ENCODE assay signal across 10 cellular contexts in the genomic region with DNA sequence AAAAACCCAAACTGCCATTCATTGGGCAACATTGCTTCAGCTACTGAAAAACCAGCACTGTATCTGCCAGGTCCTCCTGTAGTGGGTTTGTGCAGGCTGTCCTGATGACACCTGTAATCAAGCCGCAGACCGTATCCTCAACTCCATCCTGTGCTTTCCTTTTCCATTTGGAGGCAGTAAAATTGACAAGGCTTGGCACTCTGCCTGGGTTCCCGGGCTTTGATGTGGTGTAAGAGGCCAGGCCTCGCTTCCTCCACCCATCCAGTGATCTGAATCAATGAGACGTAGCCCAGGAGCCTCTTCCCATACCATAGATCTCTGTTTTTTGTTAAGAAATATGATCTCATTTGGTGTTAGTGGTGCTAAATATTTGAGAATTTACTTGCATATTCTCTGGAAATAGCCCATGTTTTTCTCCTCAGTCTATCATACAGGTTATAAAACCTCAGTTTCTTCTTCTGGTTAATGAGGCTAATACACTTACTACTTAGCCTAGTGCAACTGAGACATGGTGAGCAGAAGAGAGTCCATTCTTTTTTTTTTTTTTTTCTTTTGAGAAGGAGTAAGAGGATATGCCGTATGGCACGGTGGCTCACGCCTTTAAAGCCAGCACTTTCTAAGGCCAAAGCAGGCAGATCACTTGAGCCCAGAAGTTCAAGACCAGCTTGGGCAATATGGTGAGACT. TPM values are rescaled to one million over a fixed set of nuclear protein-coding genes. Genes with fewer than 3 reads are reported as not detected.
DNase-seq lines count a peak whose midpoint lies in the region; ATAC-seq, FAIRE-seq and TF ChIP-seq lines count a peak whose summit lies in the region.
"Had no signal": no experiment of that assay in that cellular context is flagged by ENCODE, and none has a peak within 500 bp of the region (broad histone marks: within the 10 kb centered on the region; RNA-seq: fewer than 3 reads in every experiment).

No MANE protein-coding gene starts in this region.

- H3K4me3 ChIP-seq in GM12878 (no peak overlapping the region), psoas muscle (no peak overlapping the region), esophagus muscularis mucosa (no peak overlapping the region), vagina (no peak overlapping the region)

- H3K9me3 Mint-ChIP-seq in T-helper 2 cell treated with Interferon-gamma antibody and Interleukin-4, amounts not matched to agents 5 μg/mL and 100 μg/mL, for 36 hours = no peaks in the 10 kb centered on the region

- no TSS peak for BruUV-seq in GM12878 (replicated peaks; lab: Mats Ljungman, UMichigan)

- no peak overlapping the region for H3K27ac Mint-ChIP-seq in T-helper 2 cell treated with Interferon-gamma antibody and Interleukin-4, amounts not matched to agents 5 μg/mL and 100 μg/mL, for 36 hours

- H3K4me1 ChIP-seq in GM12878 (ENCODE audit: control insufficient read depth, insufficient read depth, low read length) (no peaks in the 10 kb centered on the region), psoas muscle (no peaks in the 10 kb centered on the region), esophagus muscularis mucosa (no peaks in the 10 kb centered on the region), vagina (no peaks in the 10 kb centered on the region)

- H3K4me3 Mint-ChIP-seq in T-helper 2 cell treated with Interferon-gamma antibody and Interleukin-4, amounts not matched to agents 5 μg/mL and 100 μg/mL, for 36 hours = no peak overlapping the region

- H3K27me3 ChIP-seq in GM12878 (replicated peaks in 1 of 2; ENCODE audit: control insufficient read depth in 2 of 2, insufficient read depth in 2 of 2, low read length in 1 of 2) = no peaks in the 10 kb centered on the region; a peak in 1 of 4 replicates
- H3K27me3 ChIP-seq in psoas muscle (ENCODE audit: insufficient read depth in 3 of 3, low read length in 2 of 3) = peaks cover 0 to 2% (median 0%) of the 10 kb centered on the region in 3 donors
- no peaks in the 10 kb centered on the region for H3K27me3 ChIP-seq in esophagus muscularis mucosa
- no peaks in the 10 kb centered on the region for H3K27me3 ChIP-seq in vagina

- CTCF ChIA-PET in GM12878 (lab: Yijun Ruan, JAX) = interaction anchor here (1.3 to 1.7 kb wide), 2 partner anchors 11 to 450 kb away, joined by 3 read pairs; no protein-coding TSS in a partner anchor

- no peaks in the 10 kb centered on the region for H3K4me1 Mint-ChIP-seq in T-helper 2 cell treated with Interferon-gamma antibody and Interleukin-4, amounts not matched to agents 5 μg/mL and 100 μg/mL, for 36 hours (ENCODE audit: low read depth)

- no peak for FAIRE-seq in GM12878 (lab: Jason Lieb, UNC)

- SMC1A ChIA-PET in GM12878 (lab: Charles Lee; ENCODE audit: uncharacterized antibody, unreplicated experiment) = no interaction called here

- TF ChIP-seq POLR2A in GM12878 (IDR thresholded peaks at IDR 0.05; ENCODE audit: low read depth, low read length) = no peak
- no peak for TF ChIP-seq POLR2A in esophagus muscularis mucosa (IDR thresholded peaks at IDR 0.05; ENCODE audit: low read depth)
- TF ChIP-seq POLR2A in vagina (IDR thresholded peaks at IDR 0.05) = no peak

- DNase-seq in GM04504 (ENCODE audit: low read depth) = peak; percentile 24
- DNase-seq in NCI-H2107 treated with DMSO at 0.1 percent for 48 hours (lab: John Stamatoyannopoulos, UW; ENCODE audit: unreplicated experiment) = peak; percentile 53
- no peak for DNase-seq in GM12878 (ENCODE audit: low read depth, low spot score)
- peak; percentile 45 for DNase-seq in non-pigmented ciliary epithelial cell (ENCODE audit: low read depth)
- DNase-seq in psoas muscle = no peak
- DNase-seq in T-helper 2 cell treated with Interferon-gamma antibody and Interleukin-4, amounts not matched to agents 5 μg/mL and 100 μg/mL, for 36 hours (ENCODE audit: low spot score) = no peak
- DNase-seq in esophagus muscularis mucosa (ENCODE audit: extremely low spot score) = no peak
- no peak for DNase-seq in vagina (ENCODE audit: extremely low spot score in 2 of 2)
- DNase-seq: activated CD8-positive, alpha-beta memory T cell treated with anti-CD3 and anti-CD28 coated beads, Interleukin-2, amount 50 U/mL, for 4 hours; NCI-H1048 had no signal

- H2AFZ ChIP-seq in GM12878 (ENCODE audit: control insufficient read depth, low read depth, low read length) = no peak overlapping the region

- H3K9me3 ChIP-seq in GM12878 (replicated peaks; ENCODE audit: control insufficient read depth, insufficient read depth, low read length) (no peaks in the 10 kb centered on the region), psoas muscle (no peaks in the 10 kb centered on the region), esophagus muscularis mucosa (no peaks in the 10 kb centered on the region), vagina (no peaks in the 10 kb centered on the region)

- TF ChIP-seq CTCF in GM12878 (IDR thresholded peaks at IDR 0.05 in 2 of 3, conservative IDR thresholded peaks at IDR 0.05 in 1 of 3; ENCODE audit: control insufficient read depth in 2 of 3, extremely low read depth in 1 of 3, insufficient read depth in 1 of 3, low read depth in 3 of 3, low read length in 3 of 3) (no peak), psoas muscle (IDR thresholded peaks at IDR 0.05) (no peak), esophagus muscularis mucosa (IDR thresholded peaks at IDR 0.05) (no peak), vagina (IDR thresholded peaks at IDR 0.05) (no peak)

- peaks cover 2% of the 10 kb centered on the region for H3K36me3 Mint-ChIP-seq in T-helper 2 cell treated with Interferon-gamma antibody and Interleukin-4, amounts not matched to agents 5 μg/mL and 100 μg/mL, for 36 hours (ENCODE audit: low read depth)

- RAD21 ChIA-PET in GM12878 (lab: Charles Lee; ENCODE audit: unreplicated experiment) = no interaction called here

- no peaks in the 10 kb centered on the region for H3K79me2 ChIP-seq in GM12878 (ENCODE audit: control insufficient read depth, insufficient read depth, low read length)

- no peaks in the 10 kb centered on the region for H4K20me1 ChIP-seq in GM12878 (ENCODE audit: control insufficient read depth, insufficient read depth)

- no peak for ATAC-seq in GM12878
- no peak for ATAC-seq in psoas muscle

- H3K9ac ChIP-seq in GM12878 (ENCODE audit: control insufficient read depth, insufficient read depth, low read length) = no peak overlapping the region

- no peak for TF ChIP-seq EP300 in GM12878 (IDR thresholded peaks at IDR 0.05; ENCODE audit: borderline replicate concordance in 1 of 2, control insufficient read depth in 1 of 2, low read depth in 2 of 2, low read length in 2 of 2)
- no peak for TF ChIP-seq EP300 in esophagus muscularis mucosa (IDR thresholded peaks at IDR 0.05)

- H3K27me3 Mint-ChIP-seq in T-helper 2 cell treated with Interferon-gamma antibody and Interleukin-4, amounts not matched to agents 5 μg/mL and 100 μg/mL, for 36 hours (ENCODE audit: low read depth) = peaks cover 3% of the 10 kb centered on the region

- in situ Hi-C loops in GM12878 (cut with MboI) = no loop called here

- H3K27ac ChIP-seq in GM12878 (ENCODE audit: control insufficient read depth, insufficient read depth) = no peak overlapping the region
- H3K27ac ChIP-seq in psoas muscle = no peak overlapping the region
- H3K27ac ChIP-seq in esophagus muscularis mucosa (replicated peaks in 1 of 4) = no peak overlapping the region
- H3K27ac ChIP-seq in vagina = no peak overlapping the region

- intact Hi-C loops in GM12878 (cut with micrococcal nuclease; ENCODE audit: unreplicated experiment) (no loop called here), psoas muscle (cut with DNase I) (no loop called here), esophagus muscularis mucosa (cut with DNase I) (no loop called here), vagina (cut with DNase I) (no loop called here)

- WGBS in GM12878 (ENCODE audit: insufficient coverage, insufficient replicate concordance, low lambda C conversion rate, missing lambda C conversion rate) = 60% methylated on average over 8 of the region's 8 CpGs
- 61 to 67% (median 63%) methylated on average over 8 of the region's 8 CpGs for WGBS in psoas muscle, 3 donors
- WGBS in esophagus muscularis mucosa = 78% methylated on average over 8 of the region's 8 CpGs

- no peak for TF ChIP-seq RAD21 in GM12878 (IDR thresholded peaks at IDR 0.05; ENCODE audit: insufficient read depth, low read depth, low read length)

- no peak overlapping the region for H3K4me2 ChIP-seq in GM12878 (ENCODE audit: control insufficient read depth, insufficient read depth)

- H3K36me3 ChIP-seq in GM12878 (ENCODE audit: control insufficient read depth in 2 of 2, insufficient read depth in 2 of 2, low read length in 1 of 2) (no peaks in the 10 kb centered on the region), psoas muscle (ENCODE audit: insufficient read depth in 1 of 2, low read depth in 1 of 2) (no peaks in the 10 kb centered on the region), esophagus muscularis mucosa (peaks cover 0 to 7% (median 0%) of the 10 kb centered on the region in 4 donors), vagina (no peaks in the 10 kb centered on the region)

- POLR2A ChIA-PET in GM12878 (lab: Charles Lee) = no interaction called here

RNA-seq across cellular contexts. Expression of a gene that starts 34.8 kb away (rescaled TPM):
- total RNA-seq in GM12878 (2013; cell fraction: nucleolus; rRNA removed) = 5.6 and 5.8 TPM in 2 replicates
- total RNA-seq in GM12878 (2014; rRNA removed) (5.5 and 6.9 TPM in 2 replicates), GM12878 (2014; rRNA removed; fragmentation: Illumina TruSeq; extraction: Trizol) (5.3 and 6.0 TPM in 2 replicates), GM12878 (2021) (6.0 TPM in 2 replicates), psoas muscle (1 to 10 TPM; 1.0 to 1.9 (median 1.8) TPM), esophagus muscularis mucosa (10 to 100 TPM; 22.4 to 53.7 (median 33.7) TPM), vagina (3.9 TPM)
- 1.4 TPM for polyA plus RNA-seq in GM12878 (2011; ENCODE audit: low read depth)
- polyA plus RNA-seq in GM12878 (2011; rRNA removed) (8.5 and 11.2 TPM in 2 replicates), GM12878 (2014; fragmentation: Illumina TruSeq; extraction: Trizol) (4.9 and 6.0 TPM in 2 replicates), GM12878 (2014; fragmentation: Nextera tagmentation; extraction: Ambion mirVana) (1 to 10 TPM; 1.5 to 2.1 TPM), GM12878 (2014; rRNA removed) (3.5 and 3.8 TPM in 2 replicates), GM12878 (2016; fragmentation: Nextera tagmentation; extraction: Ambion mirVana) (1 to 10 TPM in 1 of 2 experiments, under 1 TPM in 1; 0.71 to 1.5 TPM), psoas muscle (1 to 10 TPM; 1.2 to 2.2 (median 2.2) TPM)
- polyA plus RNA-seq in GM12878 (2011; cell fraction: cytosol; rRNA removed) = 3.9 and 4.2 TPM in 2 replicates
- polyA plus RNA-seq in GM12878 (2011; cell fraction: nucleus; rRNA removed) = 6.9 and 7.1 TPM in 2 replicates
- polyA plus RNA-seq in GM12878 (2012) = 1.9 and 2.0 TPM in 2 replicates
- 6.9 and 7.6 TPM in 2 replicates for polyA minus RNA-seq in GM12878 (2011; rRNA and poly(A)+ RNA removed)
- polyA minus RNA-seq in GM12878 (2011; cell fraction: cytosol; rRNA and poly(A)+ RNA removed) = 2.8 and 2.9 TPM in 2 replicates
- polyA minus RNA-seq in GM12878 (2011; cell fraction: nucleus; rRNA and poly(A)+ RNA removed) = 2.2 and 2.6 TPM in 2 replicates

RNA-seq across cellular contexts. Expression of a gene that starts 47.0 kb away (rescaled TPM):
- total RNA-seq in GM12878 (2013; cell fraction: nucleolus; rRNA removed) = 16.9 and 19.6 TPM in 2 replicates
- total RNA-seq in GM12878 (2014; rRNA removed) (26.2 and 36.5 TPM in 2 replicates), GM12878 (2014; rRNA removed; fragmentation: Illumina TruSeq; extraction: Trizol) (38.6 and 40.7 TPM in 2 replicates), GM12878 (2021) (24.8 and 26.5 TPM in 2 replicates), psoas muscle (1 to 10 TPM; 5.7 to 6.7 (median 6.5) TPM), esophagus muscularis mucosa (10 to 100 TPM; 14.1 to 22.7 (median 20.7) TPM), vagina (10.3 TPM)
- 14.9 TPM for polyA plus RNA-seq in GM12878 (2011; ENCODE audit: low read depth)
- polyA plus RNA-seq in GM12878 (2011; rRNA removed) (54.8 and 55.7 TPM in 2 replicates), GM12878 (2014; fragmentation: Illumina TruSeq; extraction: Trizol) (32.8 and 33.5 TPM in 2 replicates), GM12878 (2014; fragmentation: Nextera tagmentation; extraction: Ambion mirVana) (10 to 100 TPM; 37.2 to 58.0 TPM), GM12878 (2014; rRNA removed) (34.0 and 35.4 TPM in 2 replicates), GM12878 (2016; fragmentation: Nextera tagmentation; extraction: Ambion mirVana) (10 to 100 TPM; 25.5 to 26.9 TPM), psoas muscle (1 to 10 TPM; 3.0 to 4.1 (median 3.8) TPM)
- 36.0 and 46.6 TPM in 2 replicates for polyA plus RNA-seq in GM12878 (2011; cell fraction: cytosol; rRNA removed)
- 20.5 and 27.5 TPM in 2 replicates for polyA plus RNA-seq in GM12878 (2011; cell fraction: nucleus; rRNA removed)
- 24.6 and 29.2 TPM in 2 replicates for polyA plus RNA-seq in GM12878 (2012)
- polyA minus RNA-seq in GM12878 (2011; rRNA and poly(A)+ RNA removed) = 61.8 and 77.6 TPM in 2 replicates
- polyA minus RNA-seq in GM12878 (2011; cell fraction: cytosol; rRNA and poly(A)+ RNA removed) = 17.1 and 17.8 TPM in 2 replicates
- polyA minus RNA-seq in GM12878 (2011; cell fraction: nucleus; rRNA and poly(A)+ RNA removed) = 10.0 and 15.5 TPM in 2 replicates

Comparison
In these comparisons a context has a peak if more than half of its experiments do, and no peak if none do; other contexts are left out.
1. DNase-seq: peak in GM04504 (single experiment), NCI-H2107 treated with DMSO at 0.1 percent for 48 hours (single experiment) and non-pigmented ciliary epithelial cell (single experiment); none in GM12878 (single experiment), psoas muscle (0 of 2), T-helper 2 cell treated with Interferon-gamma antibody and Interleukin-4, amounts not matched to agents 5 μg/mL and 100 μg/mL, for 36 hours (single experiment), esophagus muscularis mucosa (single experiment) and vagina (0 of 2).